ENCODE assay signal across 8 cellular contexts in genomic region chr12:57610553-57611115, GRCh38. TPM values are rescaled to one million over a fixed set of nuclear protein-coding genes. Genes with fewer than 3 reads are reported as not detected.
DNase-seq lines count a peak whose midpoint lies in the region; ATAC-seq and TF ChIP-seq lines count a peak whose summit lies in the region.

No MANE protein-coding gene starts in this region.

- intact Hi-C loops in dorsolateral prefrontal cortex (cut with DNase I), result no loop called here
- intact Hi-C loops in mucosa of descending colon (cut with DNase I, micrococcal nuclease), result no loop called here

- no peaks in the 10 kb centered on the region for H3K36me3 Mint-ChIP-seq in stimulated activated naive CD8-positive, alpha-beta T cell treated with anti-CD3 and anti-CD28 coated beads, Interleukin-15, Interleukin-2, amounts not matched to agents 100 ng/mL and 50 ng/mL, for 24 hours (ENCODE audit: low read depth)

- no peak for DNase-seq in stimulated activated naive CD8-positive, alpha-beta T cell treated with anti-CD3 and anti-CD28 coated beads, Interleukin-15, Interleukin-2, amounts not matched to agents 100 U/mL and 50 U/mL, for 24 hours
- DNase-seq in dorsolateral prefrontal cortex (no peak), mucosa of descending colon (peak in 1 of 3 donors; percentile 68), SKM-1 (lab: John Stamatoyannopoulos, UW; ENCODE audit: unreplicated experiment) (no peak), anterior cingulate cortex (lab: John Stamatoyannopoulos, UW) (no peak)

- H3K27ac Mint-ChIP-seq in stimulated activated naive CD8-positive, alpha-beta T cell treated with anti-CD3 and anti-CD28 coated beads, Interleukin-15, Interleukin-2, amounts not matched to agents 100 ng/mL and 50 ng/mL, for 24 hours, result no peak overlapping the region

- TF ChIP-seq CTCF in dorsolateral prefrontal cortex (IDR thresholded peaks at IDR 0.05 in 54 of 56, conservative IDR thresholded peaks at IDR 0.05 in 2 of 56; ENCODE audit: low read depth in 1 of 56, partially characterized antibody in 56 of 56) (no peak), mucosa of descending colon (IDR thresholded peaks at IDR 0.05) (no peak)

- peak overlapping the region; percentile 63 to 93 (median 81) for H3K4me3 ChIP-seq in dorsolateral prefrontal cortex
- H3K4me3 ChIP-seq in mucosa of descending colon, result no peak overlapping the region

- peaks cover 21% of the 10 kb centered on the region for H3K4me1 Mint-ChIP-seq in stimulated activated naive CD8-positive, alpha-beta T cell treated with anti-CD3 and anti-CD28 coated beads, Interleukin-15, Interleukin-2, amounts not matched to agents 100 ng/mL and 50 ng/mL, for 24 hours (ENCODE audit: low read depth)

- H3K9me3 ChIP-seq in mucosa of descending colon, result no peaks in the 10 kb centered on the region

- no peaks in the 10 kb centered on the region for H3K27me3 ChIP-seq in dorsolateral prefrontal cortex

- no peaks in the 10 kb centered on the region for H3K9me3 Mint-ChIP-seq in stimulated activated naive CD8-positive, alpha-beta T cell treated with anti-CD3 and anti-CD28 coated beads, Interleukin-15, Interleukin-2, amounts not matched to agents 100 ng/mL and 50 ng/mL, for 24 hours

- H3K27me3 Mint-ChIP-seq in stimulated activated naive CD8-positive, alpha-beta T cell treated with anti-CD3 and anti-CD28 coated beads, Interleukin-15, Interleukin-2, amounts not matched to agents 100 ng/mL and 50 ng/mL, for 24 hours, result peaks cover 14% of the 10 kb centered on the region

- ATAC-seq in stimulated activated naive CD8-positive, alpha-beta T cell treated with anti-CD3 and anti-CD28 coated beads, Interleukin-15, Interleukin-2, amounts not matched to agents 100 U/mL and 50 U/mL, for 24 hours, result no peak
- ATAC-seq in mucosa of descending colon (peak; percentile 28), HG02798 (IDR thresholded peaks at IDR 0.05; ENCODE audit: poor library complexity, unreplicated experiment) (no peak), HG02642 (IDR thresholded peaks at IDR 0.05; ENCODE audit: poor library complexity, unreplicated experiment) (no peak)

- no peaks in the 10 kb centered on the region for H3K36me3 ChIP-seq in mucosa of descending colon (ENCODE audit: low read depth)

- H3K4me1 ChIP-seq in mucosa of descending colon (ENCODE audit: low read depth), result peaks cover 8% of the 10 kb centered on the region

- H3K27ac ChIP-seq in dorsolateral prefrontal cortex, result peak overlapping the region in 57 of 59 donors; percentile 31 to 93 (median 80)

- H3K4me3 Mint-ChIP-seq in stimulated activated naive CD8-positive, alpha-beta T cell treated with anti-CD3 and anti-CD28 coated beads, Interleukin-15, Interleukin-2, amounts not matched to agents 100 ng/mL and 50 ng/mL, for 24 hours, result peak overlapping the region; percentile 70

RNA-seq across cellular contexts. Expression of gene ARHGEF25, which starts 0.6 kb away (rescaled TPM):
- total RNA-seq in dorsolateral prefrontal cortex (100 to 1,000 TPM in 54 of 120 experiments, 10 to 100 TPM in 66; 29.1 to 145 (median 96.5) TPM), mucosa of descending colon (100 to 1,000 TPM in 1 of 3 donors, 10 to 100 TPM in 1, 1 to 10 TPM in 1; 5.0 to 129 (median 11.0) TPM)

RNA-seq across cellular contexts. Expression of gene DTX3, which starts 6.0 kb away (rescaled TPM):
- 100 to 1,000 TPM in 112 of 120 experiments, 10 to 100 TPM in 8; 85.9 to 178 (median 123) TPM for total RNA-seq in dorsolateral prefrontal cortex
- 10 to 100 TPM in 1 of 3 donors, 1 to 10 TPM in 2; 4.3 to 65.5 (median 7.0) TPM for total RNA-seq in mucosa of descending colon

RNA-seq across cellular contexts. Expression of gene PIP4K2C, which starts 19.6 kb away (rescaled TPM):
- total RNA-seq in dorsolateral prefrontal cortex, result 100 to 1,000 TPM in 2 of 120 experiments, 10 to 100 TPM in 118; 37.9 to 103 (median 73.9) TPM
- total RNA-seq in mucosa of descending colon, result 10 to 100 TPM; 39.0 to 55.5 (median 54.2) TPM

RNA-seq across cellular contexts. Expression of gene B4GALNT1, which starts 22.4 kb away (rescaled TPM):
- total RNA-seq in dorsolateral prefrontal cortex, result 100 to 1,000 TPM in 16 of 120 experiments, 10 to 100 TPM in 104; 23.9 to 123 (median 85.1) TPM
- total RNA-seq in mucosa of descending colon, result 1 to 10 TPM in 1 of 3 donors, under 1 TPM in 2; 0.64 to 2.2 (median 0.65) TPM
